In the genomic region with DNA sequence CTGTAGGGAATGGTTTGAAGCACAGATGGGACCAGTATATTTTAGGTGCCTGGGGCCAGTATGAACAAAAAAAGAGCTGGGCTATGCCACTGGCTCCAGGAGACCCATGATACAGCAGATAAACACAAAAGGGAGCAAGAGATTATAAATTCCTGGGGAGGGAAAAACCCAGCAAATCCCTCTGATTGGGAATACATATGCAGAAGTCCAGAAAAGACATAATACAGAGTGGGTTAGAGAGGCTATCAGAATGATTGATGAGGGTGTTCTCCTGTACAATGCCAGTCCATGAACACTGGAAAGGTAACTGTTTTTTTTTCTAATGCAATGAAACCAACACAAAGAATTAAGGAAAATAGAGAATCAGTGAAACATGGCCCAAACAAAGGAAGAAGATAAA, we compare ENCODE assay signal across 26 cellular contexts. TPM values are rescaled to one million over a fixed set of nuclear protein-coding genes. Genes with fewer than 3 reads are reported as not detected.
"Had no signal": no experiment of that assay in that cellular context is flagged by ENCODE, and none has a peak within 500 bp of the region (broad histone marks: within the 10 kb centered on the region; RNA-seq: fewer than 3 reads in every experiment).

No MANE protein-coding gene starts in this region.

- DNase-seq: hypothalamus; immature natural killer cell; kidney; left colon; left lung; lower lobe of right lung; mammary epithelial cell; mesenchymal stem cell; natural killer cell; nephron progenitor cell; occipital lobe; ovary; right lobe of liver; stimulated activated CD4-positive, alpha-beta T cell treated with anti-CD3 and anti-CD28 coated beads, Interleukin-1b, Interleukin-23, amount 100 ng/mL, for 48 hours; stimulated activated CD4-positive, alpha-beta T cell treated with anti-CD3 and anti-CD28 coated beads, Interleukin-2, amount 100 ng/mL, for 48 hours; stimulated activated naive CD4-positive, alpha-beta T cell; tibial artery; trophoblast cell; upper lobe of right lung had no signal

- H3K9me3 Mint-ChIP-seq: immature natural killer cell; natural killer cell; nephron progenitor cell; neural progenitor cell; stimulated activated naive CD8-positive, alpha-beta T cell treated with anti-CD3 and anti-CD28 coated beads, Interleukin-15, Interleukin-2, amounts not matched to agents 100 ng/mL and 50 ng/mL, for 24 hours had no signal

- ATAC-seq: left colon, left lung, lower lobe of right lung, natural killer cell, right lobe of liver, upper lobe of right lung had no signal

- H3K4me1 Mint-ChIP-seq: neural progenitor cell had no signal

- H3K27me3 Mint-ChIP-seq: progenitor cell of endocrine pancreas; stimulated activated naive CD8-positive, alpha-beta T cell treated with anti-CD3 and anti-CD28 coated beads, Interleukin-15, Interleukin-2, amounts not matched to agents 100 ng/mL and 50 ng/mL, for 24 hours had no signal

- H3K4me3 Mint-ChIP-seq: immature natural killer cell; natural killer cell; nephron progenitor cell; neural progenitor cell; stimulated activated naive CD8-positive, alpha-beta T cell treated with anti-CD3 and anti-CD28 coated beads, Interleukin-15, Interleukin-2, amounts not matched to agents 100 ng/mL and 50 ng/mL, for 24 hours had no signal

- H3K27ac Mint-ChIP-seq: natural killer cell, nephron progenitor cell, neural progenitor cell, progenitor cell of endocrine pancreas had no signal

RNA-seq across cellular contexts. Expression of a gene that starts 57.0 kb away (rescaled TPM):
- total RNA-seq: liver, natural killer cell, occipital lobe, pulmonary artery endothelial cell, right lobe of liver, skeletal muscle tissue, subcutaneous adipose tissue had no signal
